ENCODE assay signal across 9 cellular contexts in the genomic region with DNA sequence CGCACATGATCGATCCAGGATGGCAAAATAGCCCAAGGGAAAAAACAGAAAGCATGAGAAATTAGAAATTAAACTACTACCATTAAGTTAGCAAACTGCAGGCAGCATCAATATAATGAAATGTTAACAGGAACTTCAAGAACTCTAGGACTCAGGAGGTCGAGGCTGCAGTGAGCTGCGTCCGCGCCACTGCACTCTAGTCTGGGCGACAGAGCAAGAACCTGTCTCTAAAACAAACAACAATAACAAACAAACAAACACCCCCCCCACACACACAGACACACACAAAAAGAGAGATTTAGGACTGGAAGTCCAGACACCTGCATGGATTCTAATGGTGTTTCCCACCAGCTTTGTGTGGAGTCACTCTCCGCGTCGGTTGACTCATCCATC. TPM values are rescaled to one million over a fixed set of nuclear protein-coding genes. Genes with fewer than 3 reads are reported as not detected.
DNase-seq lines count a peak whose midpoint lies in the region; ATAC-seq and TF ChIP-seq lines count a peak whose summit lies in the region.
"Had no signal": no experiment of that assay in that cellular context is flagged by ENCODE, and none has a peak within 500 bp of the region (broad histone marks: within the 10 kb centered on the region; RNA-seq: fewer than 3 reads in every experiment).

No MANE protein-coding gene starts in this region.

- POLR2A ChIA-PET in Panc1 (lab: Charles Lee), result no interaction called here

- H3K27me3 Mint-ChIP-seq in Calu3 (ENCODE audit: unreplicated experiment), result no peaks in the 10 kb centered on the region

- H3K4me2 ChIP-seq in parathyroid adenoma (ENCODE audit: low read length), result peak overlapping the region; percentile 93

- TF ChIP-seq CTCF in Calu3 (IDR thresholded peaks at IDR 0.05; ENCODE audit: unreplicated experiment), result no peak
- no peak for TF ChIP-seq CTCF in Panc1 (IDR thresholded peaks at IDR 0.05)
- no peak for TF ChIP-seq CTCF in parathyroid adenoma (IDR thresholded peaks at IDR 0.05)

- CTCF ChIA-PET in Calu3 (lab: Charles Lee), result interaction anchor here (0.6 kb wide), 2 partner anchors 61 to 367 kb away, joined by 3 to 6 read pairs; no protein-coding TSS in a partner anchor
- CTCF ChIA-PET in Panc1 (lab: Charles Lee), result no interaction called here

- peaks cover 53% of the 10 kb centered on the region for H3K4me1 Mint-ChIP-seq in Calu3 (ENCODE audit: low read depth, unreplicated experiment)

- H3K9me3 ChIP-seq in Panc1 (ENCODE audit: control insufficient read depth, insufficient read depth, low read depth, low read length) (no peaks in the 10 kb centered on the region), parathyroid adenoma (ENCODE audit: control insufficient read depth, low read length) (no peaks in the 10 kb centered on the region)
- H3K9me3 ChIP-seq: mucosa of descending colon had no signal

- peak overlapping the region; percentile 98 for H3K27ac Mint-ChIP-seq in Calu3 (ENCODE audit: unreplicated experiment)

- no peak overlapping the region for H3K9ac ChIP-seq in parathyroid adenoma

- H3K4me3 ChIP-seq in Panc1 (ENCODE audit: low read depth in 2 of 2, low read length in 2 of 2) (peak overlapping the region; percentile 74 to 82), parathyroid adenoma (ENCODE audit: low read depth, low read length) (peak overlapping the region; percentile 93)

- no TSS peak for BruUV-seq in Calu3 (replicated peaks; lab: Mats Ljungman, UMichigan)
- no TSS peak for BruUV-seq in Panc1 (replicated peaks; lab: Mats Ljungman, UMichigan)

- intact Hi-C loops in Calu3 (cut with micrococcal nuclease; ENCODE audit: unreplicated experiment), result loop anchor here (5.0 kb wide), 1 partner anchor 81 kb away; a partner anchor contains a TSS
- intact Hi-C loops in Panc1 (cut with micrococcal nuclease; ENCODE audit: unreplicated experiment), result loop anchor here (10.0 kb wide), 1 partner anchor 79 kb away; a partner anchor contains a TSS

- peak overlapping the region; percentile 76 for H3K4me3 Mint-ChIP-seq in Calu3 (ENCODE audit: low read depth, unreplicated experiment)

- DNase-seq in Calu3, result no peak
- no peak for DNase-seq in Panc1 (ENCODE audit: low read depth, low spot score)
- no peak for DNase-seq in epithelial cell of prostate (ENCODE audit: low read depth, low spot score)
- no peak for DNase-seq in DMS153 treated with DMSO at 0.1 percent for 48 hours (lab: John Stamatoyannopoulos, UW; ENCODE audit: unreplicated experiment)

- H3K27me3 ChIP-seq in Panc1 (ENCODE audit: control insufficient read depth, insufficient read depth, low read length) (no peaks in the 10 kb centered on the region), parathyroid adenoma (ENCODE audit: control insufficient read depth, insufficient read depth, low read length) (no peaks in the 10 kb centered on the region)

- H3K27ac ChIP-seq in Panc1 (ENCODE audit: low read length) (peak overlapping the region; percentile 86), epithelial cell of prostate (peak overlapping the region; percentile 84), parathyroid adenoma (peak overlapping the region; percentile 84)

- ATAC-seq in Panc1 (no peak), GM18517 (IDR thresholded peaks at IDR 0.05; ENCODE audit: unreplicated experiment) (no peak), GM19035 (IDR thresholded peaks at IDR 0.05; ENCODE audit: unreplicated experiment) (no peak), GM19328 (IDR thresholded peaks at IDR 0.05; ENCODE audit: unreplicated experiment) (no peak)

- H3K79me2 ChIP-seq in parathyroid adenoma, result peaks cover 5% of the 10 kb centered on the region

- H3K4me1 ChIP-seq in Panc1 (ENCODE audit: control insufficient read depth, insufficient read depth, low read length), result peaks cover 14% of the 10 kb centered on the region
- H3K4me1 ChIP-seq in parathyroid adenoma, result peaks cover 6% of the 10 kb centered on the region

- H3K9me3 Mint-ChIP-seq in Calu3 (ENCODE audit: low read depth, unreplicated experiment), result peaks cover 2% of the 10 kb centered on the region

- H3K36me3 Mint-ChIP-seq in Calu3 (ENCODE audit: insufficient read depth, unreplicated experiment), result peaks cover 63% of the 10 kb centered on the region

- peak overlapping the region; percentile 95 for H2AFZ ChIP-seq in parathyroid adenoma

- H3K36me3 ChIP-seq in Panc1 (ENCODE audit: control insufficient read depth, insufficient read depth, low read length) (0 out of 2 replicates have a peak, but pooled peaks cover 5% of the 10 kb centered on the region), parathyroid adenoma (ENCODE audit: control insufficient read depth, insufficient read depth, low read length) (no peaks in the 10 kb centered on the region)

- in situ Hi-C loops in Panc1 (cut with HindIII; ENCODE audit: low pct_unique_long_range_greater_than_20kb, low sequenced_read_pairs), result no loop called here

RNA-seq across cellular contexts. Expression of a gene that starts 0.5 kb away (rescaled TPM):
- total RNA-seq in Calu3 (2022), result 85.0 and 109 TPM in 2 replicates
- total RNA-seq in Panc1 (2021; ENCODE audit: unreplicated experiment), result 68.5 TPM
- polyA plus RNA-seq in Panc1 (2012; ENCODE audit: insufficient read length), result 57.5 TPM

RNA-seq across cellular contexts. Expression of a gene that starts 16.4 kb away (rescaled TPM):
- total RNA-seq in Calu3 (2022), result 120 and 124 TPM in 2 replicates
- total RNA-seq in Panc1 (2021; ENCODE audit: unreplicated experiment), result 120 TPM
- 162 TPM for polyA plus RNA-seq in Panc1 (2012; ENCODE audit: insufficient read length)

RNA-seq across cellular contexts. Expression of a gene that starts 26.3 kb away (rescaled TPM):
- total RNA-seq in Calu3 (2022), result not detected in 2 replicates
- total RNA-seq in Panc1 (2021; ENCODE audit: unreplicated experiment), result 0.54 TPM
- polyA plus RNA-seq in Panc1 (2012; ENCODE audit: insufficient read length), result not detected

RNA-seq across cellular contexts. Expression of a gene that starts 38.8 kb away (rescaled TPM):
- total RNA-seq in Calu3 (2022), result 11.3 and 12.2 TPM in 2 replicates
- total RNA-seq in Panc1 (2021; ENCODE audit: unreplicated experiment), result 14.4 TPM
- 20.9 TPM for polyA plus RNA-seq in Panc1 (2012; ENCODE audit: insufficient read length)

RNA-seq across cellular contexts. Expression of a gene that starts 51.0 kb away (rescaled TPM):
- total RNA-seq in Calu3 (2022) (21.2 and 24.8 TPM in 2 replicates), Panc1 (2021; ENCODE audit: unreplicated experiment) (16.6 TPM)
- polyA plus RNA-seq in Panc1 (2012; ENCODE audit: insufficient read length), result 17.6 TPM
